ENCODE assay signal across 7 cellular contexts in genomic region chrX:80876877-80877276, GRCh38.
DNase-seq lines count a peak whose midpoint lies in the region; FAIRE-seq and TF ChIP-seq lines count a peak whose summit lies in the region.

No MANE protein-coding gene starts in this region.

- H3K36me3 ChIP-seq in liver (ENCODE audit: control insufficient read depth in 4 of 4, insufficient read depth in 3 of 4, low read depth in 1 of 4, low read length in 3 of 4), result no peaks in the 10 kb centered on the region

- no peaks in the 10 kb centered on the region for H3K9me3 Mint-ChIP-seq in activated CD4-positive, alpha-beta T cell treated with anti-CD3 and anti-CD28 coated beads, Interleukin-2, amount 10 ng/mL, durations not matched to agents 24 days and 14 days

- no peaks in the 10 kb centered on the region for H3K36me3 Mint-ChIP-seq in activated CD4-positive, alpha-beta T cell treated with anti-CD3 and anti-CD28 coated beads, Interleukin-2, amount 10 ng/mL, durations not matched to agents 24 days and 14 days (ENCODE audit: low read depth)

- no peaks in the 10 kb centered on the region for H3K27me3 ChIP-seq in liver (ENCODE audit: control insufficient read depth in 4 of 4, insufficient read depth in 4 of 4, low read length in 3 of 4)

- no peak overlapping the region for H3K4me3 Mint-ChIP-seq in activated CD4-positive, alpha-beta T cell treated with anti-CD3 and anti-CD28 coated beads, Interleukin-2, amount 10 ng/mL, durations not matched to agents 24 days and 14 days

- peak; percentile 66 to 77 for TF ChIP-seq RAD21 in liver (IDR thresholded peaks at IDR 0.05)

- no peaks in the 10 kb centered on the region for H3K4me1 ChIP-seq in liver (ENCODE audit: control insufficient read depth in 4 of 4, insufficient read depth in 4 of 4, low read length in 3 of 4)

- H3K27me3 Mint-ChIP-seq in activated CD4-positive, alpha-beta T cell treated with anti-CD3 and anti-CD28 coated beads, Interleukin-2, amount 10 ng/mL, durations not matched to agents 24 days and 14 days, result no peaks in the 10 kb centered on the region

- H3K4me3 ChIP-seq in GM12865 (ENCODE audit: low read depth, low read length) (no peak overlapping the region), astrocyte of the cerebellum (ENCODE audit: low read depth, low read length) (no peak overlapping the region), liver (ENCODE audit: low read depth in 1 of 3, low read length in 3 of 3) (no peak overlapping the region)

- H3K27ac Mint-ChIP-seq in activated CD4-positive, alpha-beta T cell treated with anti-CD3 and anti-CD28 coated beads, Interleukin-2, amount 10 ng/mL, durations not matched to agents 24 days and 14 days, result no peak overlapping the region

- H3K27ac ChIP-seq in liver (ENCODE audit: low read depth in 1 of 2, low read length in 2 of 2), result no peak overlapping the region

- TF ChIP-seq CTCF in GM12865 (IDR thresholded peaks at IDR 0.05; ENCODE audit: insufficient read depth, low read depth, low read length, missing control alignments) (peak; percentile 3), astrocyte of the cerebellum (IDR thresholded peaks at IDR 0.05; ENCODE audit: low read depth, low read length, missing control alignments) (no peak), liver (IDR thresholded peaks at IDR 0.05; ENCODE audit: low read depth, low read length, missing input control) (peak; percentile 35)

- FAIRE-seq in GM12892 (lab: Jason Lieb, UNC), result no peak

- in situ Hi-C loops in astrocyte of the cerebellum (cut with HindIII; ENCODE audit: low sequenced_read_pairs), result no loop called here

- H3K4me1 Mint-ChIP-seq in activated CD4-positive, alpha-beta T cell treated with anti-CD3 and anti-CD28 coated beads, Interleukin-2, amount 10 ng/mL, durations not matched to agents 24 days and 14 days, result no peaks in the 10 kb centered on the region

- H3K9ac ChIP-seq in liver (ENCODE audit: low read depth in 1 of 2, low read length in 2 of 2), result no peak overlapping the region

- DNase-seq in GM12865 (ENCODE audit: low read depth) (peak; percentile 31), LHCN-M2 (ENCODE audit: low read depth) (peak; percentile 36), astrocyte of the cerebellum (ENCODE audit: low read depth) (peak; percentile 16), KG1 (lab: John Stamatoyannopoulos, UW) (no peak), GM12892 (ENCODE audit: insufficient read length) (no peak)
- DNase-seq in activated CD4-positive, alpha-beta T cell treated with anti-CD3 and anti-CD28 coated beads, Interleukin-2, amount 10 ng/mL, durations not matched to agents 24 days and 14 days, result no peak

- intact Hi-C loops in activated CD4-positive, alpha-beta T cell treated with anti-CD3 and anti-CD28 coated beads, Interleukin-2, amount 10 ng/mL, durations not matched to agents 24 days and 14 days (cut with micrococcal nuclease), result loop anchor here (2.0 to 5.0 kb wide), 2 partner anchors 244 to 500 kb away; no protein-coding TSS in a partner anchor

- no peak for TF ChIP-seq POLR2A in GM12892 (IDR thresholded peaks at IDR 0.05; ENCODE audit: low read depth, low read length)

- no peaks in the 10 kb centered on the region for H3K9me3 ChIP-seq in liver (ENCODE audit: control insufficient read depth in 4 of 4, low read length in 3 of 4)

TF ChIP-seq in liver, 16 proteins besides CTCF, POLR2A, EP300 and RAD21:
- no peak for TF ChIP-seq ZBTB33 (IDR thresholded peaks at IDR 0.05)
- no peak for TF ChIP-seq YY1 (IDR thresholded peaks at IDR 0.05)
- no peak for TF ChIP-seq JUND (IDR thresholded peaks at IDR 0.05)

Comparison
In these comparisons a context has a peak if more than half of its experiments do, and no peak if none do; other contexts are left out.
1. DNase-seq: peak in GM12865 (single experiment), LHCN-M2 (single experiment) and astrocyte of the cerebellum (single experiment); none in activated CD4-positive, alpha-beta T cell treated with anti-CD3 and anti-CD28 coated beads, Interleukin-2, amount 10 ng/mL, durations not matched to agents 24 days and 14 days (single experiment), KG1 (single experiment) and GM12892 (single experiment).